Comparison of ENCODE assay signal across 8 cellular contexts in genomic region chr15:70492240-70493177, GRCh38.
A peak's percentile ranks its signal among the peaks of the same experiment; 100 is the strongest.
DNase-seq lines count a peak whose midpoint lies in the region; ATAC-seq and TF ChIP-seq lines count a peak whose summit lies in the region.

No MANE protein-coding gene starts in this region.

- DNase-seq in AG10803 (ENCODE audit: low read depth) = peak; percentile 91
- DNase-seq in T-cell = peak; percentile 64 to 91 (median 81)
- DNase-seq in adipocyte (ENCODE audit: low read depth) = peak; percentile 81
- peak; percentile 86 to 94 for DNase-seq in left lung
- DNase-seq in stimulated activated CD8-positive, alpha-beta memory T cell treated with anti-CD3 and anti-CD28 coated beads, Interleukin-2, amount 100 ng/mL, for 48 hours (ENCODE audit: low read depth in 2 of 2) = peak; percentile 74 to 75
- no peak for DNase-seq in NCI-H187 (lab: John Stamatoyannopoulos, UW)

- no peaks in the 10 kb centered on the region for H3K36me3 Mint-ChIP-seq in T-cell

- H3K4me1 ChIP-seq in adipocyte (ENCODE audit: control insufficient read depth, insufficient read depth, low read length) = peaks cover 44% of the 10 kb centered on the region
- peaks cover 21 to 64% of the 10 kb centered on the region in 2 donors for H3K4me1 ChIP-seq in left lung

- H3K36me3 ChIP-seq in adipocyte (ENCODE audit: control insufficient read depth, insufficient read depth, low read length, severe bottlenecking) (no peaks in the 10 kb centered on the region), left lung (no peaks in the 10 kb centered on the region)

- TF ChIP-seq CTCF in AG10803 (conservative IDR thresholded peaks at IDR 0.05; ENCODE audit: low read length) = 0 out of 2 replicates have a peak, but pooled peaks have one; percentile 17
- TF ChIP-seq CTCF in left lung (IDR thresholded peaks at IDR 0.05) = peak in 1 of 2 donors; percentile 42

- H3K9ac ChIP-seq in adipocyte (ENCODE audit: low read length) = peak overlapping the region; percentile 17

- peaks cover 0 to 3% of the 10 kb centered on the region in 2 donors for H3K27me3 Mint-ChIP-seq in T-cell

- H3K27ac ChIP-seq in left lung = peak overlapping the region in 1 of 2 donors; percentile 79

- peaks cover 77 to 91% (median 85%) of the 10 kb centered on the region in 3 donors for H3K4me1 Mint-ChIP-seq in T-cell

- CTCF ChIA-PET in T-cell (lab: Charles Lee) = interaction anchor here in 1 of 2 donors (0.6 to 1.7 kb wide), 6 partner anchors 12 to 43 kb away, joined by 3 to 6 read pairs (median 4); no protein-coding TSS in a partner anchor

- H3K27ac Mint-ChIP-seq in T-cell = peak overlapping the region; percentile 70 to 84

- H3K4me3 ChIP-seq in AG10803 (ENCODE audit: low read length) (no peak overlapping the region), adipocyte (ENCODE audit: low read length) (no peak overlapping the region), left lung (no peak overlapping the region)

- H3K9me3 Mint-ChIP-seq in T-cell = no peaks in the 10 kb centered on the region

- ATAC-seq in GM19351 (IDR thresholded peaks at IDR 0.05; ENCODE audit: unreplicated experiment) (peak; percentile 49), HG03520 (IDR thresholded peaks at IDR 0.05; ENCODE audit: unreplicated experiment) (peak; percentile 45), T-cell (replicated peaks in 1 of 4) (peak; percentile 79 to 90 (median 82)), left lung (peak; percentile 72)

- H3K27me3 ChIP-seq in adipocyte (replicated peaks; ENCODE audit: control insufficient read depth, insufficient read depth, low read length) (peaks cover 3% of the 10 kb centered on the region), left lung (no peaks in the 10 kb centered on the region)

- intact Hi-C loops in left lung (cut with DNase I) = no loop called here

- POLR2A ChIA-PET in T-cell (lab: Charles Lee) = no interaction called here

- H3K4me3 Mint-ChIP-seq in T-cell = peak overlapping the region; percentile 65 to 78 (median 77)

- no peaks in the 10 kb centered on the region for H3K9me3 ChIP-seq in adipocyte (ENCODE audit: control insufficient read depth, low read length)
- no peaks in the 10 kb centered on the region for H3K9me3 ChIP-seq in left lung

Comparison
In these comparisons a context has a peak if more than half of its experiments do, and no peak if none do; other contexts are left out.
1. DNase-seq: peak in AG10803 (single experiment), T-cell (34 of 34), adipocyte (single experiment), left lung (2 of 2) and stimulated activated CD8-positive, alpha-beta memory T cell treated with anti-CD3 and anti-CD28 coated beads, Interleukin-2, amount 100 ng/mL, for 48 hours (2 of 2); none in NCI-H187 (0 of 2).
2. Peak in every context shown above with its lines, with median percentiles within 50 percentile points of each other: ATAC-seq.